8 cellular contexts compared by ENCODE assay signal in the genomic region with DNA sequence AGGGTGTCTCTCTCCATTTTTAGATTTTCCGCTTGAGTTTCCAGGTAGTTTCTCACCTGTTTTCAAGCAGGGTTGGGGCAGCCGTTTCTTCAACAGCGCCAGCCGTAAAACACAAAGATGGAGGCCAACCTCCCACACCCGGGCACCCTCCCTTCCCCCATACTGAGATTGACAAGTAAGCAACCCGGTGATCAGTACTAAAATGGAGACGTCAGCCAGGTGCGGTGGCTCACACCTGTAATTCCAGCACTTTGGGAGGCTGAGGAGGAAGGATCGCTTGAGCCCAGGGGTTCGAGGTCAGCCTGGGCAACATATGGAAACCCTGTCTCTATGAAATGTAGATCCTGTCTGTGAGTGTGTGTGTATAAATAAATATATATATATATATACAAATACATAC. TPM values are rescaled to one million over a fixed set of nuclear protein-coding genes. Genes with fewer than 3 reads are reported as not detected.
DNase-seq lines count a peak whose midpoint lies in the region; ATAC-seq lines count a peak whose summit lies in the region.

No MANE protein-coding gene starts in this region.

- H3K9me3 Mint-ChIP-seq in activated T-cell treated with anti-CD3 and anti-CD28 coated beads, Interleukin-2, amount 50 U/mL, for 24 hours = no peaks in the 10 kb centered on the region
- no peaks in the 10 kb centered on the region for H3K9me3 Mint-ChIP-seq in immature natural killer cell

- H3K27ac Mint-ChIP-seq in activated T-cell treated with anti-CD3 and anti-CD28 coated beads, Interleukin-2, amount 50 U/mL, for 24 hours = no peak overlapping the region
- H3K27ac Mint-ChIP-seq in T-helper 17 cell (no peak overlapping the region), immature natural killer cell (peak overlapping the region in 1 of 6 donors; percentile 78)

- peaks cover 59% of the 10 kb centered on the region for H3K4me1 Mint-ChIP-seq in activated T-cell treated with anti-CD3 and anti-CD28 coated beads, Interleukin-2, amount 50 U/mL, for 24 hours (ENCODE audit: low read depth)
- H3K4me1 Mint-ChIP-seq in T-helper 17 cell (peaks cover 48% of the 10 kb centered on the region), immature natural killer cell (peaks cover 39 to 42% of the 10 kb centered on the region in 2 donors)

- peak overlapping the region; percentile 93 for H3K4me3 Mint-ChIP-seq in activated T-cell treated with anti-CD3 and anti-CD28 coated beads, Interleukin-2, amount 50 U/mL, for 24 hours
- H3K4me3 Mint-ChIP-seq in T-helper 17 cell = peak overlapping the region; percentile 96
- peak overlapping the region; percentile 93 to 99 (median 95) for H3K4me3 Mint-ChIP-seq in immature natural killer cell

- no peak for DNase-seq in activated T-cell treated with anti-CD3 and anti-CD28 coated beads, Interleukin-2, amount 50 U/mL, for 24 hours
- DNase-seq in activated T-cell treated with anti-CD3 and anti-CD28 coated beads, Interleukin-2, amount 50 U/mL, for 48 hours = no peak
- DNase-seq in T-helper 17 cell (no peak), immature natural killer cell (no peak), globus pallidus (ENCODE audit: low spot score) (no peak)

- peaks cover 3 to 5% of the 10 kb centered on the region in 2 donors for H3K36me3 ChIP-seq in stomach smooth muscle (ENCODE audit: control insufficient read depth in 2 of 2, insufficient read depth in 2 of 2, low read length in 2 of 2)

- H3K27me3 Mint-ChIP-seq in activated T-cell treated with anti-CD3 and anti-CD28 coated beads, Interleukin-2, amount 50 U/mL, for 24 hours = no peaks in the 10 kb centered on the region
- H3K27me3 Mint-ChIP-seq in T-helper 17 cell (no peaks in the 10 kb centered on the region), immature natural killer cell (ENCODE audit: low read depth in 3 of 3) (peaks cover 0 to 10% (median 8%) of the 10 kb centered on the region in 3 donors)

- no peak overlapping the region for H3K27ac ChIP-seq in stomach smooth muscle (ENCODE audit: low read length)

- H3K27me3 ChIP-seq in stomach smooth muscle (ENCODE audit: control insufficient read depth in 1 of 2, insufficient read depth in 2 of 2, low read length in 2 of 2) = no peaks in the 10 kb centered on the region

- no peak for ATAC-seq in T-helper 17 cell
- ATAC-seq in HG02678 (IDR thresholded peaks at IDR 0.05; ENCODE audit: unreplicated experiment) = no peak
- no peak for ATAC-seq in GM21390 (IDR thresholded peaks at IDR 0.05; ENCODE audit: unreplicated experiment)

- peaks cover 10% of the 10 kb centered on the region for H3K4me1 ChIP-seq in stomach smooth muscle (ENCODE audit: control insufficient read depth, insufficient read depth, low read length)

- H3K9ac ChIP-seq in stomach smooth muscle (ENCODE audit: low read length in 2 of 2) = peak overlapping the region in 1 of 2 donors; percentile 38

- H3K4me3 ChIP-seq in stomach smooth muscle (ENCODE audit: low read length in 2 of 2) = peak overlapping the region; percentile 19 to 93

- peaks cover 12% of the 10 kb centered on the region for H3K36me3 Mint-ChIP-seq in activated T-cell treated with anti-CD3 and anti-CD28 coated beads, Interleukin-2, amount 50 U/mL, for 24 hours (ENCODE audit: low read depth)
- H3K36me3 Mint-ChIP-seq in T-helper 17 cell (ENCODE audit: low read depth) = no peaks in the 10 kb centered on the region
- peaks cover 0 to 8% (median 0%) of the 10 kb centered on the region in 3 donors for H3K36me3 Mint-ChIP-seq in immature natural killer cell

- H3K9me3 ChIP-seq in T-helper 17 cell (ENCODE audit: control insufficient read depth, low read length, poor library complexity, severe bottlenecking) = no peaks in the 10 kb centered on the region
- H3K9me3 ChIP-seq in stomach smooth muscle (ENCODE audit: control insufficient read depth in 2 of 2, low read length in 2 of 2) = no peaks in the 10 kb centered on the region

RNA-seq across cellular contexts. Expression of a gene that starts 0.9 kb away (rescaled TPM):
- 1 to 10 TPM; 3.6 to 4.1 TPM for total RNA-seq in T-helper 17 cell
- polyA plus RNA-seq in immature natural killer cell = 10 to 100 TPM in 1 of 3 donors, 1 to 10 TPM in 2; 5.8 to 14.7 (median 6.8) TPM

RNA-seq across cellular contexts. Expression of a gene that starts 54.2 kb away (rescaled TPM):
- 10 to 100 TPM; 26.0 to 29.8 TPM for total RNA-seq in T-helper 17 cell
- 10 to 100 TPM; 11.4 to 22.5 (median 17.0) TPM for polyA plus RNA-seq in immature natural killer cell

RNA-seq across cellular contexts. Expression of a gene that starts 58.1 kb away (rescaled TPM):
- total RNA-seq in T-helper 17 cell = 1 to 10 TPM; 2.0 to 3.3 TPM
- polyA plus RNA-seq in immature natural killer cell = 10 to 100 TPM in 1 of 3 donors, 1 to 10 TPM in 2; 3.2 to 10.8 (median 10.0) TPM
